In the genomic region with DNA sequence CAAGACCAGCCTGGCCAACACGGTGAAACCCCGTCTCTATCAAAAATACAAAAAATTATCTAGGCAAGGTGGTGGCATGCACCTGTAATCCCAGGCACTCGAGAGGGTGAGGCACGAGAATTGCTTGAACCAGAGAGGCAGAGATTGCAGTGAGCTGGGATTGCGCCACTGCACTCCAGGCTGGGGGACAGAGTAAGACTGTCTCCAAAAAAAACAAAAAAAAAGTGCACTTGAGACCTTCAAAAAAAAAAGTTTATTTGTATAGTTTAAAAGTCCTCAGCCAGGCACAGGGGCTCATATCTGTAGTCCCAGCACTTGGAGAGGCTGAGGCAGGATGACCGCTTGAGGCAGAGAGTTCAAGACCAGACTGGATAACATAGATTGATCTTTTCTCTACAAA, we compare ENCODE assay signal across 9 cellular contexts. TPM values are rescaled to one million over a fixed set of nuclear protein-coding genes. Genes with fewer than 3 reads are reported as not detected.
DNase-seq lines count a peak whose midpoint lies in the region; ATAC-seq and TF ChIP-seq lines count a peak whose summit lies in the region.
"Had no signal": no experiment of that assay in that cellular context is flagged by ENCODE, and none has a peak within 500 bp of the region (broad histone marks: within the 10 kb centered on the region; RNA-seq: fewer than 3 reads in every experiment).

No MANE protein-coding gene starts in this region.

- peaks cover 93% of the 10 kb centered on the region for H3K79me2 ChIP-seq in Loucy (ENCODE audit: insufficient read depth, low read length)

- no peak overlapping the region for H3K27ac ChIP-seq in CD4-positive, alpha-beta T cell (ENCODE audit: low read depth, low read length)

- intact Hi-C loops in CD4-positive, alpha-beta T cell (cut with DNase I, micrococcal nuclease) = loop anchor here in 1 of 2 experiments (2.0 to 10.0 kb wide), 4 partner anchors 147 to 1011 kb away; a partner anchor contains a TSS

- no peaks in the 10 kb centered on the region for H3K9me3 Mint-ChIP-seq in CD4-positive, alpha-beta T cell
- H3K9me3 Mint-ChIP-seq in nephron = no peaks in the 10 kb centered on the region

- H3K36me3 Mint-ChIP-seq in CD4-positive, alpha-beta T cell (ENCODE audit: low read depth) = peaks cover 78% of the 10 kb centered on the region
- peaks cover 49% of the 10 kb centered on the region for H3K36me3 Mint-ChIP-seq in nephron (ENCODE audit: low read depth)

- CTCF ChIA-PET in CD4-positive, alpha-beta T cell (lab: Charles Lee) = no interaction called here

- H3K27ac Mint-ChIP-seq in CD4-positive, alpha-beta T cell = peak overlapping the region; percentile 97
- peak overlapping the region; percentile 49 to 100 (median 95) for H3K27ac Mint-ChIP-seq in nephron

- peaks cover 69% of the 10 kb centered on the region for H3K4me1 Mint-ChIP-seq in CD4-positive, alpha-beta T cell (ENCODE audit: low read depth)
- peaks cover 40% of the 10 kb centered on the region for H3K4me1 Mint-ChIP-seq in nephron

- peaks cover 52% of the 10 kb centered on the region for H4K20me1 ChIP-seq in Loucy (ENCODE audit: insufficient read depth, low read length, poor library complexity, severe bottlenecking)

- H3K9me3 ChIP-seq in CD4-positive, alpha-beta T cell (ENCODE audit: control insufficient read depth, low read length) = no peaks in the 10 kb centered on the region
- no peaks in the 10 kb centered on the region for H3K9me3 ChIP-seq in Loucy (ENCODE audit: insufficient read depth, low read depth, low read length)

- no peaks in the 10 kb centered on the region for H3K9me2 ChIP-seq in Loucy (replicated peaks; ENCODE audit: low read depth, low read length)

- peak overlapping the region; percentile 95 for H3K9ac ChIP-seq in Loucy (ENCODE audit: low read depth, low read length, poor library complexity, severe bottlenecking)

- no peak for DNase-seq in CD4-positive, alpha-beta T cell
- DNase-seq in cardiac fibroblast (ENCODE audit: low read depth in 2 of 2) (peak; percentile 22 to 55), SW480 (ENCODE audit: low spot score) (no peak), medulla oblongata (ENCODE audit: extremely low spot score) (no peak), NCI-H1694 (lab: John Stamatoyannopoulos, UW) (no peak)
- DNase-seq in stimulated activated naive CD4-positive, alpha-beta T cell (lab: John Stamatoyannopoulos, UW) = no peak
- DNase-seq: activated CD8-positive, alpha-beta memory T cell treated with anti-CD3 and anti-CD28 coated beads, Interleukin-2, amount 10 ng/mL, durations not matched to agents 7 days and 5 days had no signal

- H3K27me3 ChIP-seq in CD4-positive, alpha-beta T cell (ENCODE audit: control insufficient read depth, insufficient read depth, low read length) = no peaks in the 10 kb centered on the region
- H3K27me3 ChIP-seq in Loucy (ENCODE audit: insufficient read depth, low read length, poor library complexity, severe bottlenecking) = no peaks in the 10 kb centered on the region

- no peak for ATAC-seq in CD4-positive, alpha-beta T cell (ENCODE audit: poor library complexity)
- ATAC-seq: activated CD8-positive, alpha-beta memory T cell treated with anti-CD3 and anti-CD28 coated beads, Interleukin-2, amount 10 ng/mL, durations not matched to agents 7 days and 5 days had no signal

- H3K4me3 ChIP-seq in Loucy (ENCODE audit: low read length, poor library complexity, severe bottlenecking) = peak overlapping the region; percentile 95
- no peak overlapping the region for H3K4me3 ChIP-seq in cardiac fibroblast (replicated peaks in 1 of 2; ENCODE audit: low read depth in 2 of 2, low read length in 2 of 2)

- POLR2A ChIA-PET in CD4-positive, alpha-beta T cell (lab: Charles Lee) = interaction anchor here (0.6 kb wide), 1 partner anchor 137 kb away, joined by 3 read pairs; no protein-coding TSS in a partner anchor

- 0 out of 2 replicates have a peak, but pooled peaks cover 3% of the 10 kb centered on the region for H3F3A ChIP-seq in Loucy (ENCODE audit: low read depth)

- no peak overlapping the region for H2AFZ ChIP-seq in Loucy (ENCODE audit: low read length)

- peaks cover 73% of the 10 kb centered on the region for H3K4me1 ChIP-seq in Loucy (ENCODE audit: insufficient read depth, low read length, poor library complexity, severe bottlenecking)

- H3K36me3 ChIP-seq in Loucy (ENCODE audit: insufficient read depth, low read length) = peaks cover 23% of the 10 kb centered on the region

- peak overlapping the region; percentile 90 for H3K4me2 ChIP-seq in Loucy (ENCODE audit: low read depth, low read length, poor library complexity, severe bottlenecking)

- no peak for TF ChIP-seq CTCF in CD4-positive, alpha-beta T cell (IDR thresholded peaks at IDR 0.05)
- TF ChIP-seq CTCF in Loucy (conservative IDR thresholded peaks at IDR 0.05; ENCODE audit: low read length) (no peak), cardiac fibroblast (IDR thresholded peaks at IDR 0.05; ENCODE audit: low read depth, low read length) (no peak), nephron (IDR thresholded peaks at IDR 0.05; ENCODE audit: unreplicated experiment in 3 of 3) (no peak)

- H3K27me3 Mint-ChIP-seq in CD4-positive, alpha-beta T cell = no peaks in the 10 kb centered on the region
- no peaks in the 10 kb centered on the region for H3K27me3 Mint-ChIP-seq in nephron (ENCODE audit: low read depth)
- H3K27me3 Mint-ChIP-seq: activated CD8-positive, alpha-beta memory T cell treated with anti-CD3 and anti-CD28 coated beads, Interleukin-2, amount 10 ng/mL, durations not matched to agents 7 days and 5 days had no signal

- H3K4me3 Mint-ChIP-seq in CD4-positive, alpha-beta T cell = peak overlapping the region; percentile 51
- peak overlapping the region; percentile 93 for H3K4me3 Mint-ChIP-seq in nephron

RNA-seq across cellular contexts. Expression of a gene that starts 2.1 kb away (rescaled TPM):
- total RNA-seq in CD4-positive, alpha-beta T cell = 10 to 100 TPM; 47.6 to 48.1 TPM

RNA-seq across cellular contexts. Expression of a gene that starts 2.2 kb away (rescaled TPM):
- 100 to 1,000 TPM; 104 to 106 TPM for total RNA-seq in CD4-positive, alpha-beta T cell

RNA-seq across cellular contexts. Expression of a gene that starts 22.0 kb away (rescaled TPM):
- 10 to 100 TPM in 1 of 2 experiments, 1 to 10 TPM in 1; 8.4 to 10.8 TPM for total RNA-seq in CD4-positive, alpha-beta T cell

RNA-seq across cellular contexts. Expression of a gene that starts 22.3 kb away (rescaled TPM):
- total RNA-seq in CD4-positive, alpha-beta T cell = 10 to 100 TPM; 60.0 to 64.5 TPM

Comparison
In these comparisons a context has a peak if more than half of its experiments do, and no peak if none do; other contexts are left out.
1. DNase-seq: peak in cardiac fibroblast (2 of 2); none in CD4-positive, alpha-beta T cell (0 of 10), SW480 (single experiment), medulla oblongata (single experiment), NCI-H1694 (single experiment) and stimulated activated naive CD4-positive, alpha-beta T cell (0 of 6).